Comparison of ENCODE assay signal across 11 cellular contexts in genomic region chr11:394034-394857, GRCh38. TPM values are rescaled to one million over a fixed set of nuclear protein-coding genes. Genes with fewer than 3 reads are reported as not detected.
DNase-seq lines count a peak whose midpoint lies in the region; ATAC-seq lines count a peak whose summit lies in the region.
"Had no signal": no experiment of that assay in that cellular context is flagged by ENCODE, and none has a peak within 500 bp of the region (broad histone marks: within the 10 kb centered on the region; RNA-seq: fewer than 3 reads in every experiment).

A gene with protein sequence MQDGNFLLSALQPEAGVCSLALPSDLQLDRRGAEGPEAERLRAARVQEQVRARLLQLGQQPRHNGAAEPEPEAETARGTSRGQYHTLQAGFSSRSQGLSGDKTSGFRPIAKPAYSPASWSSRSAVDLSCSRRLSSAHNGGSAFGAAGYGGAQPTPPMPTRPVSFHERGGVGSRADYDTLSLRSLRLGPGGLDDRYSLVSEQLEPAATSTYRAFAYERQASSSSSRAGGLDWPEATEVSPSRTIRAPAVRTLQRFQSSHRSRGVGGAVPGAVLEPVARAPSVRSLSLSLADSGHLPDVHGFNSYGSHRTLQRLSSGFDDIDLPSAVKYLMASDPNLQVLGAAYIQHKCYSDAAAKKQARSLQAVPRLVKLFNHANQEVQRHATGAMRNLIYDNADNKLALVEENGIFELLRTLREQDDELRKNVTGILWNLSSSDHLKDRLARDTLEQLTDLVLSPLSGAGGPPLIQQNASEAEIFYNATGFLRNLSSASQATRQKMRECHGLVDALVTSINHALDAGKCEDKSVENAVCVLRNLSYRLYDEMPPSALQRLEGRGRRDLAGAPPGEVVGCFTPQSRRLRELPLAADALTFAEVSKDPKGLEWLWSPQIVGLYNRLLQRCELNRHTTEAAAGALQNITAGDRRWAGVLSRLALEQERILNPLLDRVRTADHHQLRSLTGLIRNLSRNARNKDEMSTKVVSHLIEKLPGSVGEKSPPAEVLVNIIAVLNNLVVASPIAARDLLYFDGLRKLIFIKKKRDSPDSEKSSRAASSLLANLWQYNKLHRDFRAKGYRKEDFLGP (plus strand): TSS chr11:394209. CDS start chr11:394293, 84 bp downstream.

- peak; percentile 74 to 75 for DNase-seq in NCI-H2081 (lab: John Stamatoyannopoulos, UW)
- DNase-seq in NCI-H2081 treated with DMSO at 0.1 percent for 48 hours (lab: John Stamatoyannopoulos, UW) = no peak
- peak; percentile 69 for DNase-seq in iris pigment epithelial cell (ENCODE audit: low read depth)
- peak; percentile 91 for DNase-seq in ureter (ENCODE audit: low spot score)
- no peak for DNase-seq in NOMO-1 treated with DMSO at 0.1 percent for 48 hours (lab: John Stamatoyannopoulos, UW; ENCODE audit: unreplicated experiment)
- no peak for DNase-seq in naive thymus-derived CD8-positive, alpha-beta T cell
- DNase-seq: activated naive CD4-positive, alpha-beta T cell treated with anti-CD3 and anti-CD28 coated beads, Interleukin-2, amount 50 U/mL, for 16 hours had no signal

- H3K36me3 Mint-ChIP-seq in activated T-helper 17 cell treated with anti-CD3 and anti-CD28 coated beads, Interleukin-2, amount 50 U/mL, for 72 hours (ENCODE audit: low read depth) = no peaks in the 10 kb centered on the region
- H3K36me3 Mint-ChIP-seq in naive thymus-derived CD8-positive, alpha-beta T cell = no peaks in the 10 kb centered on the region

- H3K9me3 Mint-ChIP-seq in activated T-helper 17 cell treated with anti-CD3 and anti-CD28 coated beads, Interleukin-2, amount 50 U/mL, for 72 hours = no peaks in the 10 kb centered on the region
- H3K9me3 Mint-ChIP-seq in naive thymus-derived CD8-positive, alpha-beta T cell = no peaks in the 10 kb centered on the region
- H3K9me3 Mint-ChIP-seq: stimulated activated naive CD8-positive, alpha-beta T cell treated with anti-CD3 and anti-CD28 coated beads, Interleukin-15, Interleukin-2, amounts not matched to agents 100 ng/mL and 50 ng/mL, for 24 hours had no signal

- ATAC-seq in activated T-helper 17 cell treated with anti-CD3 and anti-CD28 coated beads, Interleukin-2, amount 50 U/mL, for 72 hours (replicated peaks) = peak; percentile 59
- no peak for ATAC-seq in HG03354 (IDR thresholded peaks at IDR 0.05; ENCODE audit: poor library complexity, severe bottlenecking, unreplicated experiment)
- no peak for ATAC-seq in naive thymus-derived CD8-positive, alpha-beta T cell

- no peak within 1 kb of the TSS for H3K4me3 Mint-ChIP-seq in activated T-helper 17 cell treated with anti-CD3 and anti-CD28 coated beads, Interleukin-2, amount 50 U/mL, for 72 hours
- H3K4me3 Mint-ChIP-seq in naive thymus-derived CD8-positive, alpha-beta T cell = peak within 1 kb of the TSS in 1 of 10 donors; percentile 42
- H3K4me3 Mint-ChIP-seq: B cell; stimulated activated naive CD8-positive, alpha-beta T cell treated with anti-CD3 and anti-CD28 coated beads, Interleukin-15, Interleukin-2, amounts not matched to agents 100 ng/mL and 50 ng/mL, for 24 hours had no signal

- H3K27me3 Mint-ChIP-seq in activated T-helper 17 cell treated with anti-CD3 and anti-CD28 coated beads, Interleukin-2, amount 50 U/mL, for 72 hours = no peaks in the 10 kb centered on the region
- no peaks in the 10 kb centered on the region for H3K27me3 Mint-ChIP-seq in naive thymus-derived CD8-positive, alpha-beta T cell
- H3K27me3 Mint-ChIP-seq: B cell; stimulated activated naive CD8-positive, alpha-beta T cell treated with anti-CD3 and anti-CD28 coated beads, Interleukin-15, Interleukin-2, amounts not matched to agents 100 ng/mL and 50 ng/mL, for 24 hours had no signal

- no peaks in the 10 kb centered on the region for H3K4me1 Mint-ChIP-seq in activated T-helper 17 cell treated with anti-CD3 and anti-CD28 coated beads, Interleukin-2, amount 50 U/mL, for 72 hours
- peaks cover 0 to 3% (median 2%) of the 10 kb centered on the region in 4 donors for H3K4me1 Mint-ChIP-seq in naive thymus-derived CD8-positive, alpha-beta T cell

- H3K27ac Mint-ChIP-seq in activated T-helper 17 cell treated with anti-CD3 and anti-CD28 coated beads, Interleukin-2, amount 50 U/mL, for 72 hours = no peak within 1 kb of the TSS
- peak within 1 kb of the TSS in 1 of 10 donors; percentile 65 for H3K27ac Mint-ChIP-seq in naive thymus-derived CD8-positive, alpha-beta T cell
- H3K27ac Mint-ChIP-seq: B cell; stimulated activated naive CD8-positive, alpha-beta T cell treated with anti-CD3 and anti-CD28 coated beads, Interleukin-15, Interleukin-2, amounts not matched to agents 100 ng/mL and 50 ng/mL, for 24 hours had no signal

- POLR2A ChIA-PET in naive thymus-derived CD8-positive, alpha-beta T cell (lab: Charles Lee) = no interaction called here

RNA-seq across cellular contexts. Expression of the gene that starts here (rescaled TPM):
- total RNA-seq in activated T-helper 17 cell treated with anti-CD3 and anti-CD28 coated beads, Interleukin-2, amount 50 U/mL, for 72 hours = not detected
- 78.5 TPM for total RNA-seq in ureter
- total RNA-seq in naive thymus-derived CD8-positive, alpha-beta T cell = under 1 TPM; 0.16 to 0.29 TPM
- under 1 TPM in 2 of 3 donors, not detected in 1; 0.15 to 0.47 TPM for polyA plus RNA-seq in naive thymus-derived CD8-positive, alpha-beta T cell
- total RNA-seq: B cell had no signal

Comparison
In these comparisons a context has a peak if more than half of its experiments do, and no peak if none do; other contexts are left out.
1. RNA of the gene that starts here (total RNA-seq): 78.5 TPM in ureter (single experiment); 0.16 to 0.29 TPM in naive thymus-derived CD8-positive, alpha-beta T cell and not detected in activated T-helper 17 cell treated with anti-CD3 and anti-CD28 coated beads, Interleukin-2, amount 50 U/mL, for 72 hours; every median in the first group is over 10 times any median in the second.
2. DNase-seq: peak in NCI-H2081 (2 of 2), iris pigment epithelial cell (single experiment) and ureter (single experiment); none in NCI-H2081 treated with DMSO at 0.1 percent for 48 hours (single experiment), NOMO-1 treated with DMSO at 0.1 percent for 48 hours (single experiment) and naive thymus-derived CD8-positive, alpha-beta T cell (0 of 10).
3. Peak in ATAC-seq in activated T-helper 17 cell treated with anti-CD3 and anti-CD28 coated beads, Interleukin-2, amount 50 U/mL, for 72 hours; RNA of the gene not detected or under 1 TPM.